In the genomic region with DNA sequence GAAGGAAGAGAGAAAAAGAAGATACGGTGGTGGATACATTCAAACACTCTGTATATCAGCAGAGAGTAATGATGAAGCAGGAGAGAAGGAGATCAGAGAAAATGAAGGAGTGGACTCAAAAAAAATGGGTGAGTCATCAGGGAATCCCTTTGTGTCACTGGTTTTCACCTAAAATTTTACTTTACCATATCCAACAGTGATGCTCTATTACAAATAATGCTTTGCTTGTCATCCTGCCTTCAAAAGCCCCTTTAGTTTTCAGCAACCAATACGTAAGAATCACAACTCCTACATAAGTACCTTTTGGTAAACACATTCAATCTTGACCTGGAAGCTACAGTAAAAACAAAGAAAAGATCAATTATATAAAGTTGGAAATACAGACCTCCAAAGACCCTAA, we compare ENCODE assay signal across 1 cellular context.
TF ChIP-seq lines count a peak whose summit lies in the region.

No MANE protein-coding gene starts in this region.

TF ChIP-seq in GM12878, 131 proteins besides CTCF, POLR2A, EP300 and RAD21 (continued from another document):
- TF ChIP-seq ATF2 (IDR thresholded peaks at IDR 0.05; ENCODE audit: low read length) (0 out of 2 replicates have a peak, but pooled peaks have one; percentile 40), ZBTB40 (IDR thresholded peaks at IDR 0.05; ENCODE audit: borderline replicate concordance) (no peak), NFIC (IDR thresholded peaks at IDR 0.05; ENCODE audit: low read depth, low read length) (peak; percentile 37; the same call in 1 of the 2 replicates), RUNX3 (IDR thresholded peaks at IDR 0.05; ENCODE audit: low read length) (0 out of 2 replicates have a peak, but pooled peaks have one; percentile 15), JUNB (IDR thresholded peaks at IDR 0.05) (peak; percentile 33)
- TF ChIP-seq, protein P1, sequence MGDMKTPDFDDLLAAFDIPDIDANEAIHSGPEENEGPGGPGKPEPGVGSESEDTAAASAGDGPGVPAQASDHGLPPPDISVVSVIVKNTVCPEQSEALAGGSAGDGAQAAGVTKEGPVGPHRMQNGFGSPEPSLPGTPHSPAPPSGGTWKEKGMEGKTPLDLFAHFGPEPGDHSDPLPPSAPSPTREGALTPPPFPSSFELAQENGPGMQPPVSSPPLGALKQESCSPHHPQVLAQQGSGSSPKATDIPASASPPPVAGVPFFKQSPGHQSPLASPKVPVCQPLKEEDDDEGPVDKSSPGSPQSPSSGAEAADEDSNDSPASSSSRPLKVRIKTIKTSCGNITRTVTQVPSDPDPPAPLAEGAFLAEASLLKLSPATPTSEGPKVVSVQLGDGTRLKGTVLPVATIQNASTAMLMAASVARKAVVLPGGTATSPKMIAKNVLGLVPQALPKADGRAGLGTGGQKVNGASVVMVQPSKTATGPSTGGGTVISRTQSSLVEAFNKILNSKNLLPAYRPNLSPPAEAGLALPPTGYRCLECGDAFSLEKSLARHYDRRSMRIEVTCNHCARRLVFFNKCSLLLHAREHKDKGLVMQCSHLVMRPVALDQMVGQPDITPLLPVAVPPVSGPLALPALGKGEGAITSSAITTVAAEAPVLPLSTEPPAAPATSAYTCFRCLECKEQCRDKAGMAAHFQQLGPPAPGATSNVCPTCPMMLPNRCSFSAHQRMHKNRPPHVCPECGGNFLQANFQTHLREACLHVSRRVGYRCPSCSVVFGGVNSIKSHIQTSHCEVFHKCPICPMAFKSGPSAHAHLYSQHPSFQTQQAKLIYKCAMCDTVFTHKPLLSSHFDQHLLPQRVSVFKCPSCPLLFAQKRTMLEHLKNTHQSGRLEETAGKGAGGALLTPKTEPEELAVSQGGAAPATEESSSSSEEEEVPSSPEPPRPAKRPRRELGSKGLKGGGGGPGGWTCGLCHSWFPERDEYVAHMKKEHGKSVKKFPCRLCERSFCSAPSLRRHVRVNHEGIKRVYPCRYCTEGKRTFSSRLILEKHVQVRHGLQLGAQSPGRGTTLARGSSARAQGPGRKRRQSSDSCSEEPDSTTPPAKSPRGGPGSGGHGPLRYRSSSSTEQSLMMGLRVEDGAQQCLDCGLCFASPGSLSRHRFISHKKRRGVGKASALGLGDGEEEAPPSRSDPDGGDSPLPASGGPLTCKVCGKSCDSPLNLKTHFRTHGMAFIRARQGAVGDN (IDR thresholded peaks at IDR 0.05): no peak
